Comparison of ENCODE assay signal across 8 cellular contexts in genomic region chr5:134464988-134465855, GRCh38. TPM values are rescaled to one million over a fixed set of nuclear protein-coding genes. Genes with fewer than 3 reads are reported as not detected.
DNase-seq lines count a peak whose midpoint lies in the region; ATAC-seq lines count a peak whose summit lies in the region.

No MANE protein-coding gene starts in this region.

- H4K8ac ChIP-seq in mesenchymal stem cell (ENCODE audit: low read length): peak overlapping the region; percentile 63

- H2AK5ac ChIP-seq in mesenchymal stem cell (ENCODE audit: low read length, severe bottlenecking): peak overlapping the region; percentile 1

- WGBS in mesenchymal stem cell: 50% methylated on average over 14 of the region's 14 CpGs

- peak overlapping the region; percentile 38 to 68 for H3K18ac ChIP-seq in mesenchymal stem cell (ENCODE audit: low read depth in 1 of 2, low read length in 2 of 2)

- H3K4me3 ChIP-seq in mesenchymal stem cell (ENCODE audit: insufficient read depth in 1 of 2, low read depth in 1 of 2, low read length in 2 of 2): peak overlapping the region in 1 of 2 experiments; percentile 75

- no peak for DNase-seq in activated naive CD8-positive, alpha-beta T cell treated with anti-CD3 and anti-CD28 coated beads, Interleukin-2, amount 10 ng/mL, durations not matched to agents 7 days and 5 days
- no peak for DNase-seq in mesenchymal stem cell
- no peak for DNase-seq in stimulated activated CD4-positive, alpha-beta T cell treated with anti-CD3 and anti-CD28 coated beads, Interleukin-15, amount 100 ng/mL, for 24 hours
- DNase-seq in NCI-H2081 (lab: John Stamatoyannopoulos, UW): no peak
- DNase-seq in hepatic stellate cell (ENCODE audit: low spot score): no peak
- no peak for DNase-seq in NCI-H187 treated with DMSO at 0.1 percent for 48 hours (lab: John Stamatoyannopoulos, UW)

- peak; percentile 44 for ATAC-seq in GM19025 (IDR thresholded peaks at IDR 0.05; ENCODE audit: low read depth, unreplicated experiment)
- ATAC-seq in HG03025 (IDR thresholded peaks at IDR 0.05; ENCODE audit: low FRiP score, unreplicated experiment): peak; percentile 34
- ATAC-seq in activated naive CD8-positive, alpha-beta T cell treated with anti-CD3 and anti-CD28 coated beads, Interleukin-2, amount 10 ng/mL, durations not matched to agents 7 days and 5 days (ENCODE audit: low read depth): no peak

- peak overlapping the region in 1 of 2 experiments; percentile 34 for H3K23ac ChIP-seq in mesenchymal stem cell (ENCODE audit: low read length in 2 of 2)

- peak overlapping the region; percentile 35 for H3K27ac ChIP-seq in mesenchymal stem cell (ENCODE audit: low read length, poor library complexity, severe bottlenecking)

- H3K9me3 ChIP-seq in mesenchymal stem cell (ENCODE audit: control insufficient read depth, low read length): no peaks in the 10 kb centered on the region

- no peaks in the 10 kb centered on the region for H3K27me3 ChIP-seq in mesenchymal stem cell (ENCODE audit: control insufficient read depth in 1 of 2, insufficient read depth in 1 of 2, low read length in 2 of 2)

- POLR2A ChIA-PET in activated naive CD8-positive, alpha-beta T cell treated with anti-CD3 and anti-CD28 coated beads, Interleukin-2, amount 10 ng/mL, durations not matched to agents 7 days and 5 days (lab: Charles Lee): interaction anchor here (0.5 to 4.3 kb wide), 8 partner anchors 12 to 283 kb away, joined by 3 to 51 read pairs (median 6); partner anchors contain the start of genes CDKN2AIPNL and JADE2

- peak overlapping the region; percentile 76 to 94 for H2BK12ac ChIP-seq in mesenchymal stem cell (ENCODE audit: low read length in 2 of 2)

- no peaks in the 10 kb centered on the region for H3K36me3 Mint-ChIP-seq in activated naive CD8-positive, alpha-beta T cell treated with anti-CD3 and anti-CD28 coated beads, Interleukin-2, amount 10 ng/mL, durations not matched to agents 7 days and 5 days

- no peak overlapping the region for H2BK15ac ChIP-seq in mesenchymal stem cell (ENCODE audit: low read depth, poor library complexity, severe bottlenecking)

- H3K9me3 Mint-ChIP-seq in activated naive CD8-positive, alpha-beta T cell treated with anti-CD3 and anti-CD28 coated beads, Interleukin-2, amount 10 ng/mL, durations not matched to agents 7 days and 5 days: no peaks in the 10 kb centered on the region

- peaks cover 20% of the 10 kb centered on the region for H3K4me1 ChIP-seq in mesenchymal stem cell (ENCODE audit: control insufficient read depth, insufficient read depth, low read depth, low read length)

- no peak overlapping the region for H2AFZ ChIP-seq in mesenchymal stem cell (ENCODE audit: low read depth, low read length)

- peak overlapping the region; percentile 82 for H3K4me3 Mint-ChIP-seq in activated naive CD8-positive, alpha-beta T cell treated with anti-CD3 and anti-CD28 coated beads, Interleukin-2, amount 10 ng/mL, durations not matched to agents 7 days and 5 days

- peak overlapping the region; percentile 22 for H4K91ac ChIP-seq in mesenchymal stem cell (ENCODE audit: low read length)

- no peak overlapping the region for H2BK5ac ChIP-seq in mesenchymal stem cell (ENCODE audit: low read depth, low read length, poor library complexity, severe bottlenecking)

- no peaks in the 10 kb centered on the region for H3K36me3 ChIP-seq in mesenchymal stem cell (ENCODE audit: control insufficient read depth in 1 of 2, insufficient read depth in 2 of 2, low read depth in 1 of 2, low read length in 2 of 2)

- no peaks in the 10 kb centered on the region for H3K79me1 ChIP-seq in mesenchymal stem cell (replicated peaks; ENCODE audit: low read length, poor library complexity, severe bottlenecking)

- H2BK120ac ChIP-seq in mesenchymal stem cell (ENCODE audit: low read depth, low read length): peak overlapping the region; percentile 68

- peaks cover 10% of the 10 kb centered on the region for H3K4me1 Mint-ChIP-seq in activated naive CD8-positive, alpha-beta T cell treated with anti-CD3 and anti-CD28 coated beads, Interleukin-2, amount 10 ng/mL, durations not matched to agents 7 days and 5 days

- H3K27ac Mint-ChIP-seq in activated naive CD8-positive, alpha-beta T cell treated with anti-CD3 and anti-CD28 coated beads, Interleukin-2, amount 10 ng/mL, durations not matched to agents 7 days and 5 days: peak overlapping the region; percentile 60

- H3K4me2 ChIP-seq in mesenchymal stem cell (ENCODE audit: low read length, poor library complexity, severe bottlenecking): no peak overlapping the region

- H3K27me3 Mint-ChIP-seq in activated naive CD8-positive, alpha-beta T cell treated with anti-CD3 and anti-CD28 coated beads, Interleukin-2, amount 10 ng/mL, durations not matched to agents 7 days and 5 days: peaks cover 1% of the 10 kb centered on the region

- peak overlapping the region; percentile 27 to 67 for H3K4ac ChIP-seq in mesenchymal stem cell (ENCODE audit: low read depth in 1 of 2, low read length in 2 of 2)

- peak overlapping the region in 1 of 2 experiments; percentile 19 for H3K14ac ChIP-seq in mesenchymal stem cell (ENCODE audit: low read length in 2 of 2)

- no peak overlapping the region for H3K9ac ChIP-seq in mesenchymal stem cell (ENCODE audit: low read length)

RNA-seq across cellular contexts. Expression of gene CDKN2AIPNL, which starts 53.5 kb away (rescaled TPM):
- 10 to 100 TPM; 22.3 to 23.4 TPM for total RNA-seq in activated naive CD8-positive, alpha-beta T cell treated with anti-CD3 and anti-CD28 coated beads, Interleukin-2, amount 10 ng/mL, durations not matched to agents 7 days and 5 days
- 20.0 TPM for polyA plus RNA-seq in mesenchymal stem cell (2013, experiment 1 of 2)
- polyA plus RNA-seq in mesenchymal stem cell (2013, experiment 2 of 2): 19.1 TPM
